Comparison of ENCODE assay signal across 2 cellular contexts in the genomic region with DNA sequence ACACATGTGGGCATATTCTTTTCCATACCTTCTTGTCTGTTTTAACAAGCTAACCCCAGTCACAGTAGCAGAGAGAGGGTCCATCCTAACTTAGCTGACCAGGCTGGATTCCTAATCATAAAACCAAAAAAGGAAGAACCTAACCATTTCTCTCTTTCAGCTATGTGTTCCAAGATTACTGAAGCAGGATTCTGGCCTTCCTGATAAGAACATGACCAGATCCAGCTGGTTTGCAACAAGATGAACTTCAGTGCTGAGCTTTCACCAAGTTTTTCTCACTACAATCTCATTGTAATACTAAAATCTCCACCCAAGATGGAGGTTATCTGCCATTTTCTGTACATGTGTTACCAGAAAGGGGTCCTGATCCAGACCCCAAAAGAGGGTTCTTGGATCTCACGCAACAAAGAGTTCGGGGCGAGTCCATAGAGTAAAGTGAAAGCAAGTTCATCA.
TF ChIP-seq lines count a peak whose summit lies in the region.

No MANE protein-coding gene starts in this region.

TF ChIP-seq in H1, 55 proteins besides CTCF, POLR2A, EP300 and RAD21:
- TF ChIP-seq HDAC6 (IDR thresholded peaks at IDR 0.05; ENCODE audit: low read depth, low read length) (no peak), BCL11A (IDR thresholded peaks at IDR 0.05; ENCODE audit: low read depth in 2 of 2, low read length in 2 of 2) (no peak), TAF1 (IDR thresholded peaks at IDR 0.05; ENCODE audit: low read depth, low read length) (no peak), JUN (IDR thresholded peaks at IDR 0.05; ENCODE audit: low read depth, low read length) (no peak)

TF ChIP-seq in HEK293T, 16 proteins besides CTCF, POLR2A, EP300 and RAD21:
- TF ChIP-seq, protein P1, sequence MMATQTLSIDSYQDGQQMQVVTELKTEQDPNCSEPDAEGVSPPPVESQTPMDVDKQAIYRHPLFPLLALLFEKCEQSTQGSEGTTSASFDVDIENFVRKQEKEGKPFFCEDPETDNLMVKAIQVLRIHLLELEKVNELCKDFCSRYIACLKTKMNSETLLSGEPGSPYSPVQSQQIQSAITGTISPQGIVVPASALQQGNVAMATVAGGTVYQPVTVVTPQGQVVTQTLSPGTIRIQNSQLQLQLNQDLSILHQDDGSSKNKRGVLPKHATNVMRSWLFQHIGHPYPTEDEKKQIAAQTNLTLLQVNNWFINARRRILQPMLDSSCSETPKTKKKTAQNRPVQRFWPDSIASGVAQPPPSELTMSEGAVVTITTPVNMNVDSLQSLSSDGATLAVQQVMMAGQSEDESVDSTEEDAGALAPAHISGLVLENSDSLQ (IDR thresholded peaks at IDR 0.05), result no peak
- no peak for TF ChIP-seq ZNF384 (IDR thresholded peaks at IDR 0.05)
- TF ChIP-seq ELF4 (IDR thresholded peaks at IDR 0.05), result no peak
- TF ChIP-seq L3MBTL2 (conservative IDR thresholded peaks at IDR 0.05), result no peak
- no peak for TF ChIP-seq FOXM1 (IDR thresholded peaks at IDR 0.05; ENCODE audit: borderline replicate concordance)
- TF ChIP-seq BHLHE40 (IDR thresholded peaks at IDR 0.05; ENCODE audit: borderline replicate concordance), result no peak
- no peak for TF ChIP-seq NFRKB (IDR thresholded peaks at IDR 0.05)
- TF ChIP-seq SP1 (IDR thresholded peaks at IDR 0.05), result no peak
- TF ChIP-seq CTBP1 (IDR thresholded peaks at IDR 0.05; ENCODE audit: borderline replicate concordance), result no peak
- TF ChIP-seq FOXK2 (IDR thresholded peaks at IDR 0.05), result no peak
- TF ChIP-seq LEF1 (IDR thresholded peaks at IDR 0.05; ENCODE audit: borderline replicate concordance), result no peak
- TF ChIP-seq ARNT (IDR thresholded peaks at IDR 0.05), result no peak
- TF ChIP-seq FOXA1 (IDR thresholded peaks at IDR 0.05), result no peak
- TF ChIP-seq HDGF (IDR thresholded peaks at IDR 0.05; ENCODE audit: borderline replicate concordance), result no peak
- TF ChIP-seq TARDBP (IDR thresholded peaks at IDR 0.05), result no peak
- TF ChIP-seq SUZ12 (IDR thresholded peaks at IDR 0.05), result no peak
